1 cellular context compared by ENCODE assay signal in the genomic region with DNA sequence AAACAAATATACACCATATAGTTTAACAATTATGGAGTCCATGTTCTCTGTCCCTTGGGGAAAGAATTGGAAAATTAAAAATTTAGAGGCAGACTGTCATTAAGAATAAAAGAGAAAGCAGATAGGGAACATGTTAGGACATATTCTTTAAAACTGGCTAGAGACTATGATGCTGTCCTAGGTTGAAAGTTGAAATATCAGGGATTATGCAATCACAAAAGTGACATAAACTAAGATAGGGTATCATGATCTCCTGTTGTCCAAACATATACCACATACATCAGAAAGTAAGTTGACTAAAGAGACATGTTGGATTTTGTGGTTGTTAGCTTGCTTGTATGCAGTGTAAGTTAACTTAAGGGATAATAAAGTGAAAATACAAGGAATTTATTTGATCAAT.
TF ChIP-seq lines count a peak whose summit lies in the region.

No MANE protein-coding gene starts in this region.

TF ChIP-seq in WTC11, 78 proteins besides CTCF, POLR2A, EP300 and RAD21 (continued from another document):
- no peak for TF ChIP-seq AFF4 (CRISPR knock-in tag; IDR thresholded peaks at IDR 0.05; ENCODE audit: borderline replicate concordance)
- TF ChIP-seq FOXK1 (CRISPR knock-in tag; IDR thresholded peaks at IDR 0.05) = no peak
- no peak for TF ChIP-seq NR1H2 (CRISPR knock-in tag; IDR thresholded peaks at IDR 0.05)
- no peak for TF ChIP-seq TEAD1 (CRISPR knock-in tag; IDR thresholded peaks at IDR 0.05)
- TF ChIP-seq GTF2I (CRISPR knock-in tag; conservative IDR thresholded peaks at IDR 0.05) = no peak
- no peak for TF ChIP-seq ZBTB21 (CRISPR knock-in tag; IDR thresholded peaks at IDR 0.05; ENCODE audit: borderline replicate concordance)
- TF ChIP-seq FOXJ3 (CRISPR knock-in tag; IDR thresholded peaks at IDR 0.05; ENCODE audit: borderline replicate concordance) = no peak
- no peak for TF ChIP-seq RELA (CRISPR knock-in tag; IDR thresholded peaks at IDR 0.05; ENCODE audit: borderline replicate concordance)
- no peak for TF ChIP-seq JAZF1 (CRISPR knock-in tag; IDR thresholded peaks at IDR 0.05)
- TF ChIP-seq GRHL2 (CRISPR knock-in tag; IDR thresholded peaks at IDR 0.05; ENCODE audit: insufficient replicate concordance, severe bottlenecking) = no peak
